Comparison of ENCODE assay signal across 1 cellular context in genomic region chr5:31329722-31330121, GRCh38.
TF ChIP-seq lines count a peak whose summit lies in the region.

No MANE protein-coding gene starts in this region.

TF ChIP-seq in K562, 482 proteins besides CTCF, POLR2A, EP300 and RAD21:
- no peak for TF ChIP-seq THRA (IDR thresholded peaks at IDR 0.05)
- no peak for TF ChIP-seq MAZ (CRISPR knock-in tag; conservative IDR thresholded peaks at IDR 0.05 in 1 of 2, IDR thresholded peaks at IDR 0.05 in 1 of 2)
- TF ChIP-seq MBD2 (IDR thresholded peaks at IDR 0.05; ENCODE audit: borderline replicate concordance, low read depth), result no peak
- no peak for TF ChIP-seq EHMT2 (IDR thresholded peaks at IDR 0.05)
- TF ChIP-seq, protein P1, sequence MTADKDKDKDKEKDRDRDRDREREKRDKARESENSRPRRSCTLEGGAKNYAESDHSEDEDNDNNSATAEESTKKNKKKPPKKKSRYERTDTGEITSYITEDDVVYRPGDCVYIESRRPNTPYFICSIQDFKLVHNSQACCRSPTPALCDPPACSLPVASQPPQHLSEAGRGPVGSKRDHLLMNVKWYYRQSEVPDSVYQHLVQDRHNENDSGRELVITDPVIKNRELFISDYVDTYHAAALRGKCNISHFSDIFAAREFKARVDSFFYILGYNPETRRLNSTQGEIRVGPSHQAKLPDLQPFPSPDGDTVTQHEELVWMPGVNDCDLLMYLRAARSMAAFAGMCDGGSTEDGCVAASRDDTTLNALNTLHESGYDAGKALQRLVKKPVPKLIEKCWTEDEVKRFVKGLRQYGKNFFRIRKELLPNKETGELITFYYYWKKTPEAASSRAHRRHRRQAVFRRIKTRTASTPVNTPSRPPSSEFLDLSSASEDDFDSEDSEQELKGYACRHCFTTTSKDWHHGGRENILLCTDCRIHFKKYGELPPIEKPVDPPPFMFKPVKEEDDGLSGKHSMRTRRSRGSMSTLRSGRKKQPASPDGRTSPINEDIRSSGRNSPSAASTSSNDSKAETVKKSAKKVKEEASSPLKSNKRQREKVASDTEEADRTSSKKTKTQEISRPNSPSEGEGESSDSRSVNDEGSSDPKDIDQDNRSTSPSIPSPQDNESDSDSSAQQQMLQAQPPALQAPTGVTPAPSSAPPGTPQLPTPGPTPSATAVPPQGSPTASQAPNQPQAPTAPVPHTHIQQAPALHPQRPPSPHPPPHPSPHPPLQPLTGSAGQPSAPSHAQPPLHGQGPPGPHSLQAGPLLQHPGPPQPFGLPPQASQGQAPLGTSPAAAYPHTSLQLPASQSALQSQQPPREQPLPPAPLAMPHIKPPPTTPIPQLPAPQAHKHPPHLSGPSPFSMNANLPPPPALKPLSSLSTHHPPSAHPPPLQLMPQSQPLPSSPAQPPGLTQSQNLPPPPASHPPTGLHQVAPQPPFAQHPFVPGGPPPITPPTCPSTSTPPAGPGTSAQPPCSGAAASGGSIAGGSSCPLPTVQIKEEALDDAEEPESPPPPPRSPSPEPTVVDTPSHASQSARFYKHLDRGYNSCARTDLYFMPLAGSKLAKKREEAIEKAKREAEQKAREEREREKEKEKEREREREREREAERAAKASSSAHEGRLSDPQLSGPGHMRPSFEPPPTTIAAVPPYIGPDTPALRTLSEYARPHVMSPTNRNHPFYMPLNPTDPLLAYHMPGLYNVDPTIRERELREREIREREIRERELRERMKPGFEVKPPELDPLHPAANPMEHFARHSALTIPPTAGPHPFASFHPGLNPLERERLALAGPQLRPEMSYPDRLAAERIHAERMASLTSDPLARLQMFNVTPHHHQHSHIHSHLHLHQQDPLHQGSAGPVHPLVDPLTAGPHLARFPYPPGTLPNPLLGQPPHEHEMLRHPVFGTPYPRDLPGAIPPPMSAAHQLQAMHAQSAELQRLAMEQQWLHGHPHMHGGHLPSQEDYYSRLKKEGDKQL (CRISPR knock-in tag; IDR thresholded peaks at IDR 0.05; ENCODE audit: borderline replicate concordance), result no peak
- no peak for TF ChIP-seq ZNF174 (CRISPR knock-in tag; IDR thresholded peaks at IDR 0.05)
- TF ChIP-seq TGIF2 (CRISPR knock-in tag; IDR thresholded peaks at IDR 0.05), result no peak
- TF ChIP-seq, protein P2, sequence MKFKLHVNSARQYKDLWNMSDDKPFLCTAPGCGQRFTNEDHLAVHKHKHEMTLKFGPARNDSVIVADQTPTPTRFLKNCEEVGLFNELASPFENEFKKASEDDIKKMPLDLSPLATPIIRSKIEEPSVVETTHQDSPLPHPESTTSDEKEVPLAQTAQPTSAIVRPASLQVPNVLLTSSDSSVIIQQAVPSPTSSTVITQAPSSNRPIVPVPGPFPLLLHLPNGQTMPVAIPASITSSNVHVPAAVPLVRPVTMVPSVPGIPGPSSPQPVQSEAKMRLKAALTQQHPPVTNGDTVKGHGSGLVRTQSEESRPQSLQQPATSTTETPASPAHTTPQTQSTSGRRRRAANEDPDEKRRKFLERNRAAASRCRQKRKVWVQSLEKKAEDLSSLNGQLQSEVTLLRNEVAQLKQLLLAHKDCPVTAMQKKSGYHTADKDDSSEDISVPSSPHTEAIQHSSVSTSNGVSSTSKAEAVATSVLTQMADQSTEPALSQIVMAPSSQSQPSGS (CRISPR knock-in tag; IDR thresholded peaks at IDR 0.05), result no peak
- no peak for TF ChIP-seq ESRRB (CRISPR knock-in tag; IDR thresholded peaks at IDR 0.05; ENCODE audit: borderline replicate concordance)
- no peak for TF ChIP-seq SMC3 (conservative IDR thresholded peaks at IDR 0.05; ENCODE audit: insufficient read depth, low read depth, low read length)
- TF ChIP-seq ZNF57 (CRISPR knock-in tag; IDR thresholded peaks at IDR 0.05), result no peak
